14 cellular contexts compared by ENCODE assay signal in genomic region chr18:48803951-48804855, GRCh38.
DNase-seq lines count a peak whose midpoint lies in the region; ATAC-seq, FAIRE-seq and TF ChIP-seq lines count a peak whose summit lies in the region.
"Had no signal": no experiment of that assay in that cellular context is flagged by ENCODE, and none has a peak within 500 bp of the region (broad histone marks: within the 10 kb centered on the region; RNA-seq: fewer than 3 reads in every experiment).

No MANE protein-coding gene starts in this region.

- H3K36me3 ChIP-seq in right lobe of liver = peaks cover 0 to 5% (median 0%) of the 10 kb centered on the region in 4 donors
- H3K36me3 ChIP-seq in HepG2 (replicated peaks in 1 of 2; ENCODE audit: control insufficient read depth in 1 of 2, insufficient read depth in 2 of 2, low read length in 2 of 2) = peaks cover 9 to 51% of the 10 kb centered on the region in 2 experiments; a peak in 4 of 5 replicates
- H3K36me3 ChIP-seq: breast epithelium had no signal

- no peak for TF ChIP-seq EP300 in HepG2 (IDR thresholded peaks at IDR 0.05; ENCODE audit: low read depth in 2 of 2, low read length in 2 of 2)
- TF ChIP-seq EP300 in HepG2 (CRISPR knock-in tag; IDR thresholded peaks at IDR 0.05; ENCODE audit: borderline replicate concordance) = no peak

- DNase-seq in right lobe of liver (peak in 2 of 3 donors; percentile 31 to 38), HepG2 (ENCODE audit: low spot score) (no peak), left cardiac atrium (peak; percentile 28), sciatic nerve (ENCODE audit: low spot score) (peak; percentile 35), H54 (ENCODE audit: insufficient read length, low spot score) (no peak), SKM-1 treated with dmso at 0.1 percent for 144 hours (lab: John Stamatoyannopoulos, UW; ENCODE audit: unreplicated experiment) (no peak)
- DNase-seq: EL; NCI-H2107; stimulated activated CD4-positive, alpha-beta T cell treated with anti-CD3 and anti-CD28 coated beads, Interleukin-2, amount 100 ng/mL, for 48 hours had no signal

- H3K79me2 ChIP-seq in HepG2 (ENCODE audit: insufficient read depth, low read length) = no peaks in the 10 kb centered on the region

- TF ChIP-seq RAD21 in HepG2 (CRISPR knock-in tag; IDR thresholded peaks at IDR 0.05) = no peak

- BruUV-seq in HepG2 (replicated peaks; lab: Mats Ljungman, UMichigan) = no TSS peak

- 71% methylated on average over 1 of the region's 11 CpGs for WGBS in right lobe of liver (ENCODE audit: insufficient coverage, low coverage, low lambda C conversion rate, missing lambda C conversion rate)
- 100% methylated on average over 6 of the region's 11 CpGs for WGBS in HepG2 (ENCODE audit: low lambda C conversion rate)

- no peak for TF ChIP-seq POLR2A in right lobe of liver (IDR thresholded peaks at IDR 0.05)
- TF ChIP-seq POLR2A in HepG2 (IDR thresholded peaks at IDR 0.05; ENCODE audit: insufficient read depth in 1 of 2, low read depth in 2 of 2, low read length in 2 of 2) = no peak
- no peak for TF ChIP-seq POLR2A in H54 (IDR thresholded peaks at IDR 0.05; ENCODE audit: low read depth, low read length)

- no peaks in the 10 kb centered on the region for H3K27me3 ChIP-seq in right lobe of liver
- H3K27me3 ChIP-seq in HepG2 (ENCODE audit: control insufficient read depth in 1 of 2, insufficient read depth in 2 of 2, low read length in 2 of 2) = no peaks in the 10 kb centered on the region
- H3K27me3 ChIP-seq: breast epithelium, esophagus muscularis mucosa had no signal

- ATAC-seq in right lobe of liver (no peak), HepG2 (no peak), left cardiac atrium (peak; percentile 40 to 45), sciatic nerve (no peak), HG03139 (IDR thresholded peaks at IDR 0.05; ENCODE audit: unreplicated experiment) (no peak), HG03571 (IDR thresholded peaks at IDR 0.05; ENCODE audit: unreplicated experiment) (no peak)

- H2AFZ ChIP-seq in HepG2 (ENCODE audit: low read length) = no peak overlapping the region

- peaks cover 0 to 19% (median 6%) of the 10 kb centered on the region in 4 donors for H3K4me1 ChIP-seq in right lobe of liver
- H3K4me1 ChIP-seq in HepG2 (ENCODE audit: insufficient read depth, low read length) = peaks cover 13% of the 10 kb centered on the region
- H3K4me1 ChIP-seq: breast epithelium had no signal

- no peak overlapping the region for H3K9ac ChIP-seq in HepG2 (ENCODE audit: insufficient read depth, low read depth, low read length)

- in situ Hi-C loops in HepG2 (cut with HindIII; ENCODE audit: extremely low pct_ligation_motif_present, low pct_unique_long_range_greater_than_20kb) = no loop called here

- no peak overlapping the region for H3K4me2 ChIP-seq in HepG2 (ENCODE audit: low read depth, low read length)

- TF ChIP-seq CTCF in right lobe of liver (IDR thresholded peaks at IDR 0.05) = no peak
- TF ChIP-seq CTCF in HepG2 (CRISPR knock-in tag; IDR thresholded peaks at IDR 0.05) = no peak

- no peak for FAIRE-seq in HepG2 (lab: Jason Lieb, UNC)
- FAIRE-seq in H54 (lab: Jason Lieb, UNC) = no peak
- FAIRE-seq: GM18507 had no signal

- H3K27ac ChIP-seq in right lobe of liver (no peak overlapping the region), HepG2 (ENCODE audit: extremely low read length, insufficient read depth, low read length) (no peak overlapping the region)
- H3K27ac ChIP-seq: breast epithelium, esophagus muscularis mucosa had no signal

- CTCF ChIA-PET in HepG2 (lab: Yijun Ruan, JAX; ENCODE audit: low intra/inter-chr PET ratio, low total read pairs) = no interaction called here

- no peaks in the 10 kb centered on the region for H4K20me1 ChIP-seq in HepG2 (ENCODE audit: insufficient read depth, low read length)

- H3K9me3 ChIP-seq in right lobe of liver (no peaks in the 10 kb centered on the region), HepG2 (ENCODE audit: low read length) (no peaks in the 10 kb centered on the region)
- H3K9me3 ChIP-seq: breast epithelium, esophagus muscularis mucosa had no signal

- POLR2A ChIA-PET in HepG2 (lab: Yijun Ruan, JAX) = no interaction called here

- H3K4me3 ChIP-seq in right lobe of liver (no peak overlapping the region), HepG2 (replicated peaks in 1 of 3; ENCODE audit: insufficient read depth in 1 of 3, low read depth in 2 of 3, low read length in 3 of 3) (no peak overlapping the region)
- H3K4me3 ChIP-seq: breast epithelium, esophagus muscularis mucosa had no signal

- intact Hi-C loops in right lobe of liver (cut with DNase I) = no loop called here
- intact Hi-C loops in HepG2 (cut with micrococcal nuclease; ENCODE audit: unreplicated experiment) = no loop called here
- intact Hi-C loops in left cardiac atrium (cut with DNase I) = no loop called here
- intact Hi-C loops in sciatic nerve (cut with DNase I) = no loop called here

TF ChIP-seq in HepG2, 621 proteins besides CTCF, POLR2A, EP300 and RAD21:
- TF ChIP-seq ZNF672 (CRISPR knock-in tag; IDR thresholded peaks at IDR 0.05) (no peak), RBFOX2 (IDR thresholded peaks at IDR 0.05; ENCODE audit: low read depth, low read length) (no peak), RFXAP (CRISPR knock-in tag; IDR thresholded peaks at IDR 0.05; ENCODE audit: borderline replicate concordance) (no peak), SRY (CRISPR knock-in tag; IDR thresholded peaks at IDR 0.05) (no peak), TGIF2 (CRISPR knock-in tag; IDR thresholded peaks at IDR 0.05) (no peak), SMAD1 (CRISPR knock-in tag; IDR thresholded peaks at IDR 0.05; ENCODE audit: borderline replicate concordance, low read depth) (no peak)

Comparison
In these comparisons a context has a peak if more than half of its experiments do, and no peak if none do; other contexts are left out.
1. DNase-seq: peak in right lobe of liver (2 of 3), left cardiac atrium (single experiment) and sciatic nerve (single experiment); none in HepG2 (single experiment), H54 (single experiment) and SKM-1 treated with dmso at 0.1 percent for 144 hours (single experiment).
2. ATAC-seq: peak in left cardiac atrium (2 of 2); none in right lobe of liver (0 of 4), HepG2 (single experiment), sciatic nerve (single experiment), HG03139 (single experiment) and HG03571 (single experiment).